Comparison of ENCODE assay signal across 2 cellular contexts in genomic region chr11:13073119-13073981, GRCh38.
TF ChIP-seq lines count a peak whose summit lies in the region.

No MANE protein-coding gene starts in this region.

TF ChIP-seq in SK-N-SH treated with all-trans-retinoic acid at 6 μM for 48 hours, 23 proteins besides CTCF, POLR2A, EP300 and RAD21 (continued from another document):
- TF ChIP-seq ZC3H10 (CRISPR knock-in tag; IDR thresholded peaks at IDR 0.05) (no peak), GLIS3 (CRISPR knock-in tag; IDR thresholded peaks at IDR 0.05) (no peak), ZNF565 (CRISPR knock-in tag; conservative IDR thresholded peaks at IDR 0.05; ENCODE audit: low read depth) (no peak), TCF4 (CRISPR knock-in tag; IDR thresholded peaks at IDR 0.05; ENCODE audit: borderline replicate concordance) (no peak), ZFP3 (CRISPR knock-in tag; IDR thresholded peaks at IDR 0.05) (no peak), ZNF8 (CRISPR knock-in tag; IDR thresholded peaks at IDR 0.05) (no peak)
- TF ChIP-seq, protein P1, sequence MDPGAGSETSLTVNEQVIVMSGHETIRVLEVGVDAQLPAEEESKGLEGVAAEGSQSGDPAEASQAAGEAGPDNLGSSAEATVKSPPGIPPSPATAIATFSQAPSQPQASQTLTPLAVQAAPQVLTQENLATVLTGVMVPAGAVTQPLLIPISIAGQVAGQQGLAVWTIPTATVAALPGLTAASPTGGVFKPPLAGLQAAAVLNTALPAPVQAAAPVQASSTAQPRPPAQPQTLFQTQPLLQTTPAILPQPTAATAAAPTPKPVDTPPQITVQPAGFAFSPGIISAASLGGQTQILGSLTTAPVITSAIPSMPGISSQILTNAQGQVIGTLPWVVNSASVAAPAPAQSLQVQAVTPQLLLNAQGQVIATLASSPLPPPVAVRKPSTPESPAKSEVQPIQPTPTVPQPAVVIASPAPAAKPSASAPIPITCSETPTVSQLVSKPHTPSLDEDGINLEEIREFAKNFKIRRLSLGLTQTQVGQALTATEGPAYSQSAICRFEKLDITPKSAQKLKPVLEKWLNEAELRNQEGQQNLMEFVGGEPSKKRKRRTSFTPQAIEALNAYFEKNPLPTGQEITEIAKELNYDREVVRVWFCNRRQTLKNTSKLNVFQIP (CRISPR knock-in tag; IDR thresholded peaks at IDR 0.05; ENCODE audit: borderline replicate concordance, low read depth), result no peak

TF ChIP-seq in SK-N-SH, 30 proteins besides CTCF, POLR2A, EP300 and RAD21 (continued from another document):
- TF ChIP-seq, protein P2, sequence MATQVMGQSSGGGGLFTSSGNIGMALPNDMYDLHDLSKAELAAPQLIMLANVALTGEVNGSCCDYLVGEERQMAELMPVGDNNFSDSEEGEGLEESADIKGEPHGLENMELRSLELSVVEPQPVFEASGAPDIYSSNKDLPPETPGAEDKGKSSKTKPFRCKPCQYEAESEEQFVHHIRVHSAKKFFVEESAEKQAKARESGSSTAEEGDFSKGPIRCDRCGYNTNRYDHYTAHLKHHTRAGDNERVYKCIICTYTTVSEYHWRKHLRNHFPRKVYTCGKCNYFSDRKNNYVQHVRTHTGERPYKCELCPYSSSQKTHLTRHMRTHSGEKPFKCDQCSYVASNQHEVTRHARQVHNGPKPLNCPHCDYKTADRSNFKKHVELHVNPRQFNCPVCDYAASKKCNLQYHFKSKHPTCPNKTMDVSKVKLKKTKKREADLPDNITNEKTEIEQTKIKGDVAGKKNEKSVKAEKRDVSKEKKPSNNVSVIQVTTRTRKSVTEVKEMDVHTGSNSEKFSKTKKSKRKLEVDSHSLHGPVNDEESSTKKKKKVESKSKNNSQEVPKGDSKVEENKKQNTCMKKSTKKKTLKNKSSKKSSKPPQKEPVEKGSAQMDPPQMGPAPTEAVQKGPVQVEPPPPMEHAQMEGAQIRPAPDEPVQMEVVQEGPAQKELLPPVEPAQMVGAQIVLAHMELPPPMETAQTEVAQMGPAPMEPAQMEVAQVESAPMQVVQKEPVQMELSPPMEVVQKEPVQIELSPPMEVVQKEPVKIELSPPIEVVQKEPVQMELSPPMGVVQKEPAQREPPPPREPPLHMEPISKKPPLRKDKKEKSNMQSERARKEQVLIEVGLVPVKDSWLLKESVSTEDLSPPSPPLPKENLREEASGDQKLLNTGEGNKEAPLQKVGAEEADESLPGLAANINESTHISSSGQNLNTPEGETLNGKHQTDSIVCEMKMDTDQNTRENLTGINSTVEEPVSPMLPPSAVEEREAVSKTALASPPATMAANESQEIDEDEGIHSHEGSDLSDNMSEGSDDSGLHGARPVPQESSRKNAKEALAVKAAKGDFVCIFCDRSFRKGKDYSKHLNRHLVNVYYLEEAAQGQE (IDR thresholded peaks at IDR 0.05; ENCODE audit: low read depth, low read length), result no peak
- no peak for TF ChIP-seq NRF1 (IDR thresholded peaks at IDR 0.05; ENCODE audit: low read depth, low read length)
- TF ChIP-seq, protein P3, sequence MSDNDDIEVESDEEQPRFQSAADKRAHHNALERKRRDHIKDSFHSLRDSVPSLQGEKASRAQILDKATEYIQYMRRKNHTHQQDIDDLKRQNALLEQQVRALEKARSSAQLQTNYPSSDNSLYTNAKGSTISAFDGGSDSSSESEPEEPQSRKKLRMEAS (IDR thresholded peaks at IDR 0.05; ENCODE audit: low read depth), result no peak
- TF ChIP-seq FOSL2 (IDR thresholded peaks at IDR 0.05; ENCODE audit: borderline replicate concordance, low read depth), result no peak
- no peak for TF ChIP-seq TEAD4 (IDR thresholded peaks at IDR 0.05; ENCODE audit: borderline replicate concordance, insufficient read depth)
- TF ChIP-seq JUND (IDR thresholded peaks at IDR 0.05), result no peak
- no peak for TF ChIP-seq YY1 (IDR thresholded peaks at IDR 0.05; ENCODE audit: low read depth)
- no peak for TF ChIP-seq FOXM1 (IDR thresholded peaks at IDR 0.05; ENCODE audit: low read depth)
- TF ChIP-seq SMC3 (IDR thresholded peaks at IDR 0.05; ENCODE audit: low read depth, low read length), result no peak
- TF ChIP-seq POLR2AphosphoS5 (IDR thresholded peaks at IDR 0.05; ENCODE audit: low read depth, low read length), result no peak
- TF ChIP-seq FOXJ3 (CRISPR knock-in tag; IDR thresholded peaks at IDR 0.05), result no peak
- TF ChIP-seq, protein P4, sequence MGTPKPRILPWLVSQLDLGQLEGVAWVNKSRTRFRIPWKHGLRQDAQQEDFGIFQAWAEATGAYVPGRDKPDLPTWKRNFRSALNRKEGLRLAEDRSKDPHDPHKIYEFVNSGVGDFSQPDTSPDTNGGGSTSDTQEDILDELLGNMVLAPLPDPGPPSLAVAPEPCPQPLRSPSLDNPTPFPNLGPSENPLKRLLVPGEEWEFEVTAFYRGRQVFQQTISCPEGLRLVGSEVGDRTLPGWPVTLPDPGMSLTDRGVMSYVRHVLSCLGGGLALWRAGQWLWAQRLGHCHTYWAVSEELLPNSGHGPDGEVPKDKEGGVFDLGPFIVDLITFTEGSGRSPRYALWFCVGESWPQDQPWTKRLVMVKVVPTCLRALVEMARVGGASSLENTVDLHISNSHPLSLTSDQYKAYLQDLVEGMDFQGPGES (IDR thresholded peaks at IDR 0.05; ENCODE audit: low read depth, low read length), result no peak
- TF ChIP-seq TCF12 (IDR thresholded peaks at IDR 0.05), result no peak
- no peak for TF ChIP-seq NFIC (IDR thresholded peaks at IDR 0.05; ENCODE audit: borderline replicate concordance)
